In the genomic region with DNA sequence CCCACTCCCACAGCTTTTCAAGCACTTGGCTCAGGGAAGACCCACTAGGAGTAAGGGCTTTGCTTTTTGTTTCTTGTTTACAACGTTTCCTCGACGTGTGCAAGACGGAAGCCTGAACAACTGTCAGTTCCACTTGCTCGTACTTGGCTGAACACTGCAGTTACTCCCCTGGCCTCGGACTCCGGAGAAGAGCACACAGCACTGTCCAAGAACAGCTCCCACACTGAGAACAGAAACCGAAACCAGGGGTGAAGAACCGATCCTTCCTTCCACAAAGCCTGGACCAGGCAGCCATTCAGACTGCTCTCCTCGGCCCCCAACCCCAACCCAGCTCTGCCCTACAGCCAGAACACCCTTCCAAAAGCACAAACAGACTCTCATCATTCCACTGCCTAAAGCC, we compare ENCODE assay signal across 8 cellular contexts. TPM values are rescaled to one million over a fixed set of nuclear protein-coding genes. Genes with fewer than 3 reads are reported as not detected.
DNase-seq lines count a peak whose midpoint lies in the region; ATAC-seq and TF ChIP-seq lines count a peak whose summit lies in the region.

No MANE protein-coding gene starts in this region.

- H3K27ac ChIP-seq in lung (ENCODE audit: low read depth in 1 of 2, low read length in 1 of 2), result peak overlapping the region; percentile 52 to 70
- peak overlapping the region; percentile 67 for H3K27ac ChIP-seq in thymus (ENCODE audit: low read depth)

- H3K4me1 Mint-ChIP-seq in activated CD4-positive, alpha-beta T cell treated with anti-CD3 and anti-CD28 coated beads, Interleukin-2, amount 10 ng/mL, durations not matched to agents 24 days and 14 days, result peaks cover 61% of the 10 kb centered on the region

- no peaks in the 10 kb centered on the region for H3K9me3 ChIP-seq in lung (ENCODE audit: control insufficient read depth in 2 of 2, insufficient read depth in 1 of 2, low read length in 1 of 2)
- no peaks in the 10 kb centered on the region for H3K9me3 ChIP-seq in thymus (ENCODE audit: control insufficient read depth)

- peak overlapping the region; percentile 73 for H3K27ac Mint-ChIP-seq in activated CD4-positive, alpha-beta T cell treated with anti-CD3 and anti-CD28 coated beads, Interleukin-2, amount 10 ng/mL, durations not matched to agents 24 days and 14 days

- H3K4me3 Mint-ChIP-seq in activated CD4-positive, alpha-beta T cell treated with anti-CD3 and anti-CD28 coated beads, Interleukin-2, amount 10 ng/mL, durations not matched to agents 24 days and 14 days, result peak overlapping the region; percentile 64

- WGBS in lung, 2 donors, result 7 to 16% methylated on average over 10 of the region's 10 CpGs
- WGBS in thymus, result 50% methylated on average over 10 of the region's 10 CpGs

- peaks cover 46% of the 10 kb centered on the region for H3K36me3 Mint-ChIP-seq in activated CD4-positive, alpha-beta T cell treated with anti-CD3 and anti-CD28 coated beads, Interleukin-2, amount 10 ng/mL, durations not matched to agents 24 days and 14 days (ENCODE audit: low read depth)

- peak overlapping the region; percentile 55 for H3K4me3 ChIP-seq in choroid plexus epithelial cell (ENCODE audit: low read depth, low read length)
- H3K4me3 ChIP-seq in lung, result peak overlapping the region; percentile 1
- no peak overlapping the region for H3K4me3 ChIP-seq in thymus (ENCODE audit: low read length)

- no peaks in the 10 kb centered on the region for H3K27me3 Mint-ChIP-seq in activated CD4-positive, alpha-beta T cell treated with anti-CD3 and anti-CD28 coated beads, Interleukin-2, amount 10 ng/mL, durations not matched to agents 24 days and 14 days

- no peaks in the 10 kb centered on the region for H3K27me3 ChIP-seq in lung (ENCODE audit: control insufficient read depth, insufficient read depth)
- H3K27me3 ChIP-seq in thymus (ENCODE audit: control insufficient read depth, insufficient read depth), result no peaks in the 10 kb centered on the region

- peaks cover 0 to 1% of the 10 kb centered on the region in 2 donors for H3K36me3 ChIP-seq in lung (ENCODE audit: control insufficient read depth in 2 of 2, insufficient read depth in 2 of 2, low read length in 2 of 2)
- peaks cover 8% of the 10 kb centered on the region for H3K36me3 ChIP-seq in thymus (ENCODE audit: control insufficient read depth, insufficient read depth)

- H3K4me1 ChIP-seq in lung (ENCODE audit: control insufficient read depth in 2 of 2, insufficient read depth in 2 of 2, low read length in 2 of 2) (peaks cover 24 to 50% of the 10 kb centered on the region in 2 donors), thymus (ENCODE audit: control insufficient read depth, insufficient read depth, low read length) (peaks cover 27% of the 10 kb centered on the region)

- TF ChIP-seq CTCF in choroid plexus epithelial cell (conservative IDR thresholded peaks at IDR 0.05; ENCODE audit: low read depth, low read length) (no peak), lung (IDR thresholded peaks at IDR 0.05; ENCODE audit: control extremely low read depth, extremely low read depth) (no peak)

- H3K9me3 Mint-ChIP-seq in activated CD4-positive, alpha-beta T cell treated with anti-CD3 and anti-CD28 coated beads, Interleukin-2, amount 10 ng/mL, durations not matched to agents 24 days and 14 days, result no peaks in the 10 kb centered on the region

- intact Hi-C loops in activated CD4-positive, alpha-beta T cell treated with anti-CD3 and anti-CD28 coated beads, Interleukin-2, amount 10 ng/mL, durations not matched to agents 24 days and 14 days (cut with micrococcal nuclease), result no loop called here

- ATAC-seq in lung (ENCODE audit: insufficient read depth, low FRiP score) (peak; percentile 81), HG03280 (IDR thresholded peaks at IDR 0.05; ENCODE audit: unreplicated experiment) (no peak), GM21526 (IDR thresholded peaks at IDR 0.05; ENCODE audit: low FRiP score, unreplicated experiment) (no peak)

- DNase-seq in activated CD4-positive, alpha-beta T cell treated with anti-CD3 and anti-CD28 coated beads, Interleukin-2, amount 10 ng/mL, durations not matched to agents 24 days and 14 days, result peak; percentile 72
- DNase-seq in activated CD4-positive, alpha-beta T cell treated with anti-CD3 and anti-CD28 coated beads, Interleukin-2, amount 50 U/mL, for 48 hours, result no peak
- DNase-seq in NCI-H2029 (lab: John Stamatoyannopoulos, UW) (peak; percentile 29), choroid plexus epithelial cell (ENCODE audit: low read depth) (peak; percentile 87), lung (ENCODE audit: low spot score) (peak; percentile 53)

RNA-seq across cellular contexts. Expression of gene IRF2, which starts 25.5 kb away (rescaled TPM):
- total RNA-seq in activated CD4-positive, alpha-beta T cell treated with anti-CD3 and anti-CD28 coated beads, Interleukin-2, amount 10 ng/mL, durations not matched to agents 24 days and 14 days, result 48.7 and 50.0 TPM in 2 replicates
- 10 to 100 TPM; 30.7 to 65.8 TPM for total RNA-seq in lung
- polyA plus RNA-seq in lung (10 to 100 TPM; 16.4 to 55.4 TPM), thymus (42.2 TPM)

Comparison
In these comparisons a context has a peak if more than half of its experiments do, and no peak if none do; other contexts are left out.
1. DNase-seq: peak in activated CD4-positive, alpha-beta T cell treated with anti-CD3 and anti-CD28 coated beads, Interleukin-2, amount 10 ng/mL, durations not matched to agents 24 days and 14 days (single experiment), NCI-H2029 (single experiment), choroid plexus epithelial cell (single experiment) and lung (single experiment); none in activated CD4-positive, alpha-beta T cell treated with anti-CD3 and anti-CD28 coated beads, Interleukin-2, amount 50 U/mL, for 48 hours (0 of 2).